ENCODE assay signal across 1 cellular context in the genomic region with DNA sequence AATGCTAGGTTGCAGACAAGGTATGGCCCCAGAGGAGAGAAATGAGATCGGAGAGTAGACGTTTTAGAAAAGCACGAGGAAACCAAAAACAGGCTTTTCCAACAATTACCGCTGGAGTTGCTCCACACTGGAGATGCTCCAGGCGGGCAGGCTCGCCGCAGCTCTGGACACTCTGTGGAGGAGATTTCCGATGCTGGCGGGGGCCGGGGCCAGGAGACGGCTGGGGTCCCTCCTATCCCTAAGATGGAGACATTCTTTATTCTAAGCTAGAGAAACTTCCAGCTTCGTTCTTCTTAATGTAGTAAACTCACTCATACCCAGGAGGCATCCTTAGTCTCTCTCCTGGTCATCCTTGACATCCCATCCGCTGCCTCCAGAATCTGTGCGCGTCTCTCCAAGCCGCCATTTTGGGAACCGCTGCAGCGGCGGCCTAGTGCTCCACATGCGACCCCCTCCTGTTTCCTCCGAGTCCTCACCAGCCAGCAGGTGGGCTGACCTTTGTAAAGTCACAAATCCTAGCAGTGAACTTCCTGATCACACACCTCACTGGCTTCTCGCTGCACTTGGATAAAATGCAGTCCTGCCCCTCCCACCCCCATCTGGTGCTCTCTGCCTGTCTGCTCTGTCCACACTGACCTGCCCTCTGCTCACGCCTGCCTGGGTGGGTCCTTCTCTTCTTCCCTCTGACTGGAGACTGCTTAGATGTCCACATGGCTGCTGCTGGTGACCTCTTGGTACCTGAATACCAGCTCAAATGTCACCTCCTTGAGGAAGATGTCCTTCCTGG.
TF ChIP-seq lines count a peak whose summit lies in the region.

No MANE protein-coding gene starts in this region.

TF ChIP-seq in IMR-90, 13 proteins besides CTCF, POLR2A, EP300 and RAD21:
- TF ChIP-seq USF2 (IDR thresholded peaks at IDR 0.05; ENCODE audit: low read depth, low read length), result no peak
- TF ChIP-seq RFX5 (IDR thresholded peaks at IDR 0.05; ENCODE audit: low read depth, low read length), result no peak
- no peak for TF ChIP-seq NFE2L2 (IDR thresholded peaks at IDR 0.05; ENCODE audit: low read depth, low read length)
- no peak for TF ChIP-seq CHD1 (IDR thresholded peaks at IDR 0.05; ENCODE audit: low read depth, low read length)
- TF ChIP-seq FOS (IDR thresholded peaks at IDR 0.05; ENCODE audit: low read depth, low read length), result no peak
- TF ChIP-seq MXI1 (IDR thresholded peaks at IDR 0.05; ENCODE audit: borderline replicate concordance, low read depth, low read length), result no peak
